In genomic region chr2:230866704-230867561, GRCh38 we compare ENCODE assay signal across 9 cellular contexts. TPM values are rescaled to one million over a fixed set of nuclear protein-coding genes. Genes with fewer than 3 reads are reported as not detected.
DNase-seq lines count a peak whose midpoint lies in the region; ATAC-seq and TF ChIP-seq lines count a peak whose summit lies in the region.
"Had no signal": no experiment of that assay in that cellular context is flagged by ENCODE, and none has a peak within 500 bp of the region (broad histone marks: within the 10 kb centered on the region; RNA-seq: fewer than 3 reads in every experiment).

No MANE protein-coding gene starts in this region.

- no peak for TF ChIP-seq POLR2A in Peyer's patch (IDR thresholded peaks at IDR 0.05)
- no peak for TF ChIP-seq POLR2A in GM18505 (IDR thresholded peaks at IDR 0.05; ENCODE audit: borderline replicate concordance, extremely low read depth, insufficient read depth, insufficient read length)

- peak overlapping the region; percentile 87 for H3K4me3 Mint-ChIP-seq in activated naive CD8-positive, alpha-beta T cell treated with anti-CD3 and anti-CD28 coated beads for 36 hours

- DNase-seq in stimulated activated CD4-positive, alpha-beta T cell treated with anti-CD3 and anti-CD28 coated beads, Interleukin-12 subunit alpha, Interleukin-12 subunit beta, amount 100 ng/mL, for 4 hours = peak; percentile 27
- no peak for DNase-seq in stimulated activated CD4-positive, alpha-beta T cell treated with anti-CD3 and anti-CD28 coated beads, Interleukin-1b, Interleukin-23, amount 100 ng/mL, for 48 hours
- DNase-seq in Peyer's patch = peak; percentile 58 to 90 (median 83)
- peak; percentile 56 for DNase-seq in activated naive CD8-positive, alpha-beta T cell treated with anti-CD3 and anti-CD28 coated beads for 36 hours
- peak; percentile 55 for DNase-seq in islet precursor cell
- DNase-seq in stimulated activated CD8-positive, alpha-beta memory T cell treated with anti-CD3 and anti-CD28 coated beads, Interleukin-4, amount 100 ng/mL, for 24 hours (ENCODE audit: low read depth) = peak; percentile 42

- ATAC-seq in HG02973 (IDR thresholded peaks at IDR 0.05; ENCODE audit: unreplicated experiment) (no peak), GM18505 (IDR thresholded peaks at IDR 0.05; ENCODE audit: unreplicated experiment) (no peak)

- no peaks in the 10 kb centered on the region for H3K27me3 Mint-ChIP-seq in activated naive CD8-positive, alpha-beta T cell treated with anti-CD3 and anti-CD28 coated beads for 36 hours

- peak overlapping the region; percentile 23 to 93 (median 80) for H3K27ac ChIP-seq in Peyer's patch

- peaks cover 3% of the 10 kb centered on the region for H3K36me3 Mint-ChIP-seq in activated naive CD8-positive, alpha-beta T cell treated with anti-CD3 and anti-CD28 coated beads for 36 hours

- H3K27me3 ChIP-seq in Peyer's patch = no peaks in the 10 kb centered on the region

- peaks cover 3 to 70% (median 20%) of the 10 kb centered on the region in 4 donors for H3K4me1 ChIP-seq in Peyer's patch

- TF ChIP-seq CTCF in Peyer's patch (IDR thresholded peaks at IDR 0.05) = peak in 1 of 6 experiments; percentile 40

- H3K27ac Mint-ChIP-seq in activated naive CD8-positive, alpha-beta T cell treated with anti-CD3 and anti-CD28 coated beads for 36 hours = peak overlapping the region; percentile 69

- peaks cover 62% of the 10 kb centered on the region for H3K4me1 Mint-ChIP-seq in activated naive CD8-positive, alpha-beta T cell treated with anti-CD3 and anti-CD28 coated beads for 36 hours

- H3K9me3 Mint-ChIP-seq in activated naive CD8-positive, alpha-beta T cell treated with anti-CD3 and anti-CD28 coated beads for 36 hours = no peaks in the 10 kb centered on the region

- H3K36me3 ChIP-seq in Peyer's patch = no peaks in the 10 kb centered on the region

- H3K9me3 ChIP-seq in Peyer's patch = no peaks in the 10 kb centered on the region

- peak overlapping the region in 2 of 4 donors; percentile 80 to 84 for H3K4me3 ChIP-seq in Peyer's patch

RNA-seq across cellular contexts. Expression of gene ITM2C, which starts 2.2 kb away (rescaled TPM):
- 100 to 1,000 TPM in 3 of 4 donors, 10 to 100 TPM in 1; 69.3 to 710 (median 610) TPM for total RNA-seq in Peyer's patch
- total RNA-seq in activated naive CD8-positive, alpha-beta T cell treated with anti-CD3 and anti-CD28 coated beads for 36 hours = 10 to 100 TPM; 69.9 to 73.6 TPM

RNA-seq across cellular contexts. Expression of gene GPR55, which starts 58.1 kb away (rescaled TPM):
- total RNA-seq in Peyer's patch = 1 to 10 TPM; 1.0 to 4.7 (median 3.2) TPM
- 10 to 100 TPM; 18.8 to 20.4 TPM for total RNA-seq in activated naive CD8-positive, alpha-beta T cell treated with anti-CD3 and anti-CD28 coated beads for 36 hours
- total RNA-seq: dermis microvascular lymphatic vessel endothelial cell had no signal
